In genomic region chr14:81219210-81219820, GRCh38 we compare ENCODE assay signal across 8 cellular contexts. TPM values are rescaled to one million over a fixed set of nuclear protein-coding genes. Genes with fewer than 3 reads are reported as not detected.
DNase-seq lines count a peak whose midpoint lies in the region; ATAC-seq and TF ChIP-seq lines count a peak whose summit lies in the region.

No MANE protein-coding gene starts in this region.

- H3K27ac Mint-ChIP-seq in CD4-positive, CD25-positive, alpha-beta regulatory T cell: peak overlapping the region; percentile 99 to 100 (median 100)
- H3K27ac Mint-ChIP-seq in activated CD4-positive, alpha-beta memory T cell treated with anti-CD3 and anti-CD28 coated beads for 36 hours: peak overlapping the region; percentile 97

- peaks cover 28% of the 10 kb centered on the region for H3K4me1 ChIP-seq in CD4-positive, CD25-positive, alpha-beta regulatory T cell (ENCODE audit: control insufficient read depth, insufficient read depth, low read length, poor library complexity, severe bottlenecking)
- H3K4me1 ChIP-seq in liver (ENCODE audit: control insufficient read depth in 4 of 4, insufficient read depth in 4 of 4, low read length in 3 of 4): peaks cover 7 to 36% (median 21%) of the 10 kb centered on the region in 4 donors

- ATAC-seq in CD4-positive, CD25-positive, alpha-beta regulatory T cell (ENCODE audit: low read depth in 2 of 2): peak; percentile 62 to 64
- peak; percentile 53 for ATAC-seq in GM19452 (IDR thresholded peaks at IDR 0.05; ENCODE audit: unreplicated experiment)
- peak; percentile 54 for ATAC-seq in HG03575 (IDR thresholded peaks at IDR 0.05; ENCODE audit: extremely low read depth, insufficient number of reproducible peaks, low FRiP score, unreplicated experiment)

- intact Hi-C loops in activated CD4-positive, alpha-beta memory T cell treated with anti-CD3 and anti-CD28 coated beads for 36 hours (cut with micrococcal nuclease): loop anchor here (1.0 to 5.0 kb wide), 6 partner anchors 19 to 273 kb away; no protein-coding TSS in a partner anchor

- under 1% methylated on average over 31 of the region's 31 CpGs for WGBS in liver

- TF ChIP-seq RAD21 in liver (IDR thresholded peaks at IDR 0.05): peak; percentile 40 to 43

- DNase-seq in CD4-positive, CD25-positive, alpha-beta regulatory T cell: peak; percentile 84 to 97 (median 91)
- DNase-seq in NCI-H82 (lab: John Stamatoyannopoulos, UW) (peak; percentile 98), dermis microvascular lymphatic vessel endothelial cell (ENCODE audit: low read depth in 2 of 2) (peak; percentile 97 to 98)
- peak; percentile 90 for DNase-seq in activated CD4-positive, alpha-beta memory T cell treated with anti-CD3 and anti-CD28 coated beads for 36 hours
- peak; percentile 79 for DNase-seq in stimulated activated CD4-positive, alpha-beta T cell treated with anti-CD3 and anti-CD28 coated beads, Interleukin-4, amount 100 ng/mL, for 1 hour

- peak overlapping the region; percentile 96 to 100 for H3K9ac ChIP-seq in liver (ENCODE audit: low read depth in 1 of 2, low read length in 2 of 2)

- H3K27me3 ChIP-seq in CD4-positive, CD25-positive, alpha-beta regulatory T cell (ENCODE audit: control insufficient read depth, insufficient read depth, low read length): no peaks in the 10 kb centered on the region
- H3K27me3 ChIP-seq in liver (ENCODE audit: control insufficient read depth in 4 of 4, insufficient read depth in 4 of 4, low read length in 3 of 4): no peaks in the 10 kb centered on the region

- H3K9me3 ChIP-seq in CD4-positive, CD25-positive, alpha-beta regulatory T cell (ENCODE audit: control insufficient read depth in 2 of 2, low read length in 2 of 2): no peaks in the 10 kb centered on the region
- no peaks in the 10 kb centered on the region for H3K9me3 ChIP-seq in liver (ENCODE audit: control insufficient read depth in 4 of 4, low read length in 3 of 4)

- peak overlapping the region; percentile 97 for H3K27ac ChIP-seq in CD4-positive, CD25-positive, alpha-beta regulatory T cell (ENCODE audit: insufficient read depth, low read length, poor library complexity, severe bottlenecking)
- peak overlapping the region; percentile 94 to 99 for H3K27ac ChIP-seq in liver (ENCODE audit: low read depth in 1 of 2, low read length in 2 of 2)

- no peak for TF ChIP-seq CTCF in liver (IDR thresholded peaks at IDR 0.05; ENCODE audit: low read depth, low read length, missing input control)

- H3K9me3 Mint-ChIP-seq in CD4-positive, CD25-positive, alpha-beta regulatory T cell: peaks cover 0 to 4% (median 0%) of the 10 kb centered on the region in 7 donors
- H3K9me3 Mint-ChIP-seq in activated CD4-positive, alpha-beta memory T cell treated with anti-CD3 and anti-CD28 coated beads for 36 hours: no peaks in the 10 kb centered on the region

- H3K4me3 ChIP-seq in CD4-positive, CD25-positive, alpha-beta regulatory T cell (ENCODE audit: low read depth, low read length): peak overlapping the region; percentile 100
- peak overlapping the region; percentile 92 to 96 (median 94) for H3K4me3 ChIP-seq in liver (ENCODE audit: low read depth in 1 of 3, low read length in 3 of 3)

- peaks cover 20 to 54% (median 43%) of the 10 kb centered on the region in 4 donors for H3K4me1 Mint-ChIP-seq in CD4-positive, CD25-positive, alpha-beta regulatory T cell
- H3K4me1 Mint-ChIP-seq in activated CD4-positive, alpha-beta memory T cell treated with anti-CD3 and anti-CD28 coated beads for 36 hours (ENCODE audit: low read depth): peaks cover 40% of the 10 kb centered on the region

- POLR2A ChIA-PET in activated CD4-positive, alpha-beta memory T cell treated with anti-CD3 and anti-CD28 coated beads for 36 hours (lab: Charles Lee): interaction anchor here (0.6 to 0.8 kb wide), 3 partner anchors 31 to 49 kb away, joined by 3 to 4 read pairs (median 3); no protein-coding TSS in a partner anchor

- H3K4me3 Mint-ChIP-seq in CD4-positive, CD25-positive, alpha-beta regulatory T cell: peak overlapping the region; percentile 90 to 100 (median 100)
- H3K4me3 Mint-ChIP-seq in activated CD4-positive, alpha-beta memory T cell treated with anti-CD3 and anti-CD28 coated beads for 36 hours: peak overlapping the region; percentile 96

- peaks cover 19% of the 10 kb centered on the region for H3K36me3 Mint-ChIP-seq in CD4-positive, CD25-positive, alpha-beta regulatory T cell
- peaks cover 24% of the 10 kb centered on the region for H3K36me3 Mint-ChIP-seq in activated CD4-positive, alpha-beta memory T cell treated with anti-CD3 and anti-CD28 coated beads for 36 hours

- H3K27me3 Mint-ChIP-seq in CD4-positive, CD25-positive, alpha-beta regulatory T cell: peaks cover 6% of the 10 kb centered on the region
- peaks cover 2% of the 10 kb centered on the region for H3K27me3 Mint-ChIP-seq in activated CD4-positive, alpha-beta memory T cell treated with anti-CD3 and anti-CD28 coated beads for 36 hours

- H3K36me3 ChIP-seq in CD4-positive, CD25-positive, alpha-beta regulatory T cell (ENCODE audit: control insufficient read depth, insufficient read depth, low read length): peaks cover 18% of the 10 kb centered on the region
- peaks cover 3 to 9% (median 5%) of the 10 kb centered on the region in 4 donors for H3K36me3 ChIP-seq in liver (ENCODE audit: control insufficient read depth in 4 of 4, insufficient read depth in 3 of 4, low read depth in 1 of 4, low read length in 3 of 4)

- CTCF ChIA-PET in activated CD4-positive, alpha-beta memory T cell treated with anti-CD3 and anti-CD28 coated beads for 36 hours (lab: Charles Lee): interaction anchor here (0.6 to 1.0 kb wide), 2 partner anchors 223 to 227 kb away, joined by 3 to 5 read pairs; no protein-coding TSS in a partner anchor

TF ChIP-seq in liver, 16 proteins besides CTCF, POLR2A, EP300 and RAD21 (continues in another document):
- peak; percentile 81 for TF ChIP-seq SP1 (IDR thresholded peaks at IDR 0.05)
- peak in 1 of 2 donors; percentile 47 for TF ChIP-seq EGR1 (IDR thresholded peaks at IDR 0.05; ENCODE audit: low read depth in 2 of 2)
- peak; percentile 99 for TF ChIP-seq YY1 (IDR thresholded peaks at IDR 0.05)
- TF ChIP-seq GABPA (IDR thresholded peaks at IDR 0.05 in 1 of 2, conservative IDR thresholded peaks at IDR 0.05 in 1 of 2): peak in 1 of 2 donors; percentile 60
- peak; percentile 80 for TF ChIP-seq ATF3 (IDR thresholded peaks at IDR 0.05)
- TF ChIP-seq TAF1 (conservative IDR thresholded peaks at IDR 0.05): peak; percentile 99
- TF ChIP-seq, protein P1, sequence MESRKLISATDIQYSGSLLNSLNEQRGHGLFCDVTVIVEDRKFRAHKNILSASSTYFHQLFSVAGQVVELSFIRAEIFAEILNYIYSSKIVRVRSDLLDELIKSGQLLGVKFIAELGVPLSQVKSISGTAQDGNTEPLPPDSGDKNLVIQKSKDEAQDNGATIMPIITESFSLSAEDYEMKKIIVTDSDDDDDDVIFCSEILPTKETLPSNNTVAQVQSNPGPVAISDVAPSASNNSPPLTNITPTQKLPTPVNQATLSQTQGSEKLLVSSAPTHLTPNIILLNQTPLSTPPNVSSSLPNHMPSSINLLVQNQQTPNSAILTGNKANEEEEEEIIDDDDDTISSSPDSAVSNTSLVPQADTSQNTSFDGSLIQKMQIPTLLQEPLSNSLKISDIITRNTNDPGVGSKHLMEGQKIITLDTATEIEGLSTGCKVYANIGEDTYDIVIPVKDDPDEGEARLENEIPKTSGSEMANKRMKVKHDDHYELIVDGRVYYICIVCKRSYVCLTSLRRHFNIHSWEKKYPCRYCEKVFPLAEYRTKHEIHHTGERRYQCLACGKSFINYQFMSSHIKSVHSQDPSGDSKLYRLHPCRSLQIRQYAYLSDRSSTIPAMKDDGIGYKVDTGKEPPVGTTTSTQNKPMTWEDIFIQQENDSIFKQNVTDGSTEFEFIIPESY (IDR thresholded peaks at IDR 0.05): peak; percentile 86
- TF ChIP-seq JUND (IDR thresholded peaks at IDR 0.05): peak; percentile 51 to 65
- TF ChIP-seq FOXA1 (IDR thresholded peaks at IDR 0.05): peak; percentile 88
- TF ChIP-seq, protein P2, sequence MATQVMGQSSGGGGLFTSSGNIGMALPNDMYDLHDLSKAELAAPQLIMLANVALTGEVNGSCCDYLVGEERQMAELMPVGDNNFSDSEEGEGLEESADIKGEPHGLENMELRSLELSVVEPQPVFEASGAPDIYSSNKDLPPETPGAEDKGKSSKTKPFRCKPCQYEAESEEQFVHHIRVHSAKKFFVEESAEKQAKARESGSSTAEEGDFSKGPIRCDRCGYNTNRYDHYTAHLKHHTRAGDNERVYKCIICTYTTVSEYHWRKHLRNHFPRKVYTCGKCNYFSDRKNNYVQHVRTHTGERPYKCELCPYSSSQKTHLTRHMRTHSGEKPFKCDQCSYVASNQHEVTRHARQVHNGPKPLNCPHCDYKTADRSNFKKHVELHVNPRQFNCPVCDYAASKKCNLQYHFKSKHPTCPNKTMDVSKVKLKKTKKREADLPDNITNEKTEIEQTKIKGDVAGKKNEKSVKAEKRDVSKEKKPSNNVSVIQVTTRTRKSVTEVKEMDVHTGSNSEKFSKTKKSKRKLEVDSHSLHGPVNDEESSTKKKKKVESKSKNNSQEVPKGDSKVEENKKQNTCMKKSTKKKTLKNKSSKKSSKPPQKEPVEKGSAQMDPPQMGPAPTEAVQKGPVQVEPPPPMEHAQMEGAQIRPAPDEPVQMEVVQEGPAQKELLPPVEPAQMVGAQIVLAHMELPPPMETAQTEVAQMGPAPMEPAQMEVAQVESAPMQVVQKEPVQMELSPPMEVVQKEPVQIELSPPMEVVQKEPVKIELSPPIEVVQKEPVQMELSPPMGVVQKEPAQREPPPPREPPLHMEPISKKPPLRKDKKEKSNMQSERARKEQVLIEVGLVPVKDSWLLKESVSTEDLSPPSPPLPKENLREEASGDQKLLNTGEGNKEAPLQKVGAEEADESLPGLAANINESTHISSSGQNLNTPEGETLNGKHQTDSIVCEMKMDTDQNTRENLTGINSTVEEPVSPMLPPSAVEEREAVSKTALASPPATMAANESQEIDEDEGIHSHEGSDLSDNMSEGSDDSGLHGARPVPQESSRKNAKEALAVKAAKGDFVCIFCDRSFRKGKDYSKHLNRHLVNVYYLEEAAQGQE (IDR thresholded peaks at IDR 0.05): peak; percentile 95
- TF ChIP-seq MAX (IDR thresholded peaks at IDR 0.05): peak; percentile 73
- TF ChIP-seq HNF4G (IDR thresholded peaks at IDR 0.05): no peak

RNA-seq across cellular contexts. Expression of gene GTF2A1, which starts 1.4 kb away (rescaled TPM):
- total RNA-seq in CD4-positive, CD25-positive, alpha-beta regulatory T cell: 26.2 TPM
- 1 to 10 TPM; 6.9 to 9.7 (median 8.0) TPM for polyA plus RNA-seq in CD4-positive, CD25-positive, alpha-beta regulatory T cell
- total RNA-seq in activated CD4-positive, alpha-beta memory T cell treated with anti-CD3 and anti-CD28 coated beads for 36 hours: 10 to 100 TPM; 38.9 to 40.1 TPM
- total RNA-seq in dermis microvascular lymphatic vessel endothelial cell (34.1 and 58.3 TPM in 2 replicates), liver (10 to 100 TPM; 13.6 to 22.1 TPM)
- polyA plus RNA-seq in liver: 1 to 10 TPM; 2.9 to 5.8 TPM

Comparison
In these comparisons a context has a peak if more than half of its experiments do, and no peak if none do; other contexts are left out.
1. Peak in every context shown above with its lines: DNase-seq, ATAC-seq, H3K4me3 ChIP-seq and H3K27ac ChIP-seq.